ENCODE assay signal across 13 cellular contexts in the genomic region with DNA sequence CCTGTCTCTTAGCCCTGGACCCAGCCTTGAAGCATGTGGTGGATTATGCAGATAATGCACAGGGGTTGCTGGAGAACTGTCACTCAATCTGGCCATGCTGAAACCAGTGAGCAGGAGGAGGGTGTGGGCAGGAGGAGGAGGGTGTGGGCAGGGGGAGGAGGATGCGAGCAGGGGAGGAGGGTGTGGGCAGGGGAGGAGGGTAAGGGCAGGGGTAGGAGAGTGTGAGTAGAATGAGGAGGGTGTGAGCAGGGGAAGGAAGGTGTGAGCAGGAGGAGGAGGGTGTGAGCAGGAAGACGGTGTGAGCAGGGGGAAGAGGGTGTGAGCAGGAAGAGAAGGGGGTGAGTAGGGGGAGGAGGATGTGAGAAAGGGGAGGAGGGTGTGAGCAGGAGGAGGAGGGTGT. TPM values are rescaled to one million over a fixed set of nuclear protein-coding genes. Genes with fewer than 3 reads are reported as not detected.
DNase-seq lines count a peak whose midpoint lies in the region; ATAC-seq and TF ChIP-seq lines count a peak whose summit lies in the region.
"Had no signal": no experiment of that assay in that cellular context is flagged by ENCODE, and none has a peak within 500 bp of the region (broad histone marks: within the 10 kb centered on the region; RNA-seq: fewer than 3 reads in every experiment).

No MANE protein-coding gene starts in this region.

- no peak for ATAC-seq in IMR-90 (ENCODE audit: low read depth)
- no peak for ATAC-seq in effector memory CD8-positive, alpha-beta T cell (replicated peaks)
- no peak for ATAC-seq in HG02759 (IDR thresholded peaks at IDR 0.05; ENCODE audit: unreplicated experiment)
- no peak for ATAC-seq in foreskin keratinocyte

- WGBS in IMR-90 (ENCODE audit: extremely low coverage in 2 of 2, insufficient read length in 1 of 2), 2 experiments: 73% methylated on average over 1 of the region's 2 CpGs; no CpG with 5 or more reads in 1 of the 2 experiments

- H3K23ac ChIP-seq in IMR-90 (ENCODE audit: low read depth, low read length): no peak overlapping the region

- peak overlapping the region; percentile 65 for H3K27ac Mint-ChIP-seq in activated naive CD4-positive, alpha-beta T cell treated with anti-CD3 and anti-CD28 coated beads, Interleukin-2, amount 10 ng/mL, durations not matched to agents 7 days and 5 days
- peak overlapping the region; percentile 86 to 89 for H3K27ac Mint-ChIP-seq in effector memory CD8-positive, alpha-beta T cell
- H3K27ac Mint-ChIP-seq: activated naive CD8-positive, alpha-beta T cell had no signal

- no peak overlapping the region for H3K4me2 ChIP-seq in IMR-90 (ENCODE audit: low read depth, low read length)

- H4K5ac ChIP-seq in IMR-90 (ENCODE audit: low read depth, low read length): no peak overlapping the region

- no peak for TF ChIP-seq POLR2A in IMR-90 (IDR thresholded peaks at IDR 0.05; ENCODE audit: low read depth, low read length)

- peaks cover 2% of the 10 kb centered on the region for H3K4me1 Mint-ChIP-seq in activated naive CD4-positive, alpha-beta T cell treated with anti-CD3 and anti-CD28 coated beads, Interleukin-2, amount 10 ng/mL, durations not matched to agents 7 days and 5 days
- peaks cover 0 to 4% of the 10 kb centered on the region in 2 donors for H3K4me1 Mint-ChIP-seq in effector memory CD8-positive, alpha-beta T cell (ENCODE audit: low read depth in 2 of 2)

- TF ChIP-seq RAD21 in IMR-90 (IDR thresholded peaks at IDR 0.05; ENCODE audit: low read length): no peak

- H4K20me1 ChIP-seq in IMR-90 (ENCODE audit: insufficient read depth, low read length): no peaks in the 10 kb centered on the region

- H3K18ac ChIP-seq in IMR-90 (ENCODE audit: low read depth, low read length): no peak overlapping the region

- H4K8ac ChIP-seq in IMR-90 (ENCODE audit: low read depth in 2 of 2, low read length in 2 of 2): no peak overlapping the region

- H2BK15ac ChIP-seq in IMR-90 (ENCODE audit: low read depth, low read length): no peak overlapping the region

- H3K79me1 ChIP-seq in IMR-90 (ENCODE audit: low read depth in 1 of 2, low read length in 2 of 2): no peaks in the 10 kb centered on the region

- no peak overlapping the region for H2AK9ac ChIP-seq in IMR-90 (replicated peaks; ENCODE audit: low read depth, low read length, poor library complexity)

- no peak overlapping the region for H3K14ac ChIP-seq in IMR-90 (replicated peaks; ENCODE audit: low read depth, low read length)

- H3K27me3 Mint-ChIP-seq in activated naive CD4-positive, alpha-beta T cell treated with anti-CD3 and anti-CD28 coated beads, Interleukin-2, amount 10 ng/mL, durations not matched to agents 7 days and 5 days: peaks cover 52% of the 10 kb centered on the region
- H3K27me3 Mint-ChIP-seq in effector memory CD8-positive, alpha-beta T cell: peaks cover 9 to 22% of the 10 kb centered on the region in 2 donors

- H3K9ac ChIP-seq in IMR-90 (ENCODE audit: low read depth, low read length): no peak overlapping the region

- H3K4me1 ChIP-seq in IMR-90 (ENCODE audit: control insufficient read depth, insufficient read depth, low read length): 0 out of 2 replicates have a peak, but pooled peaks cover 1% of the 10 kb centered on the region
- H3K4me1 ChIP-seq in BE2C: no peaks in the 10 kb centered on the region
- peaks cover 5% of the 10 kb centered on the region for H3K4me1 ChIP-seq in foreskin keratinocyte

- H2AK5ac ChIP-seq in IMR-90 (ENCODE audit: low read depth, low read length): peak overlapping the region; percentile 24; the same call in 1 of the 2 replicates

- H3K27ac ChIP-seq in IMR-90 (ENCODE audit: insufficient read depth, low read length) (no peak overlapping the region), foreskin keratinocyte (no peak overlapping the region)
- H3K27ac ChIP-seq: skin epidermis, vagina had no signal

- H2AFZ ChIP-seq in IMR-90 (replicated peaks; ENCODE audit: low read length, poor library complexity): no peak overlapping the region

- no peak overlapping the region for H3K4me3 Mint-ChIP-seq in activated naive CD4-positive, alpha-beta T cell treated with anti-CD3 and anti-CD28 coated beads, Interleukin-2, amount 10 ng/mL, durations not matched to agents 7 days and 5 days
- no peak overlapping the region for H3K4me3 Mint-ChIP-seq in effector memory CD8-positive, alpha-beta T cell
- H3K4me3 Mint-ChIP-seq: activated naive CD8-positive, alpha-beta T cell had no signal

- no peak overlapping the region for H2BK20ac ChIP-seq in IMR-90 (ENCODE audit: low read depth, low read length)

- H3K36me3 ChIP-seq in IMR-90 (ENCODE audit: control insufficient read depth, insufficient read depth, low read length) (no peaks in the 10 kb centered on the region), BE2C (no peaks in the 10 kb centered on the region)
- H3K36me3 ChIP-seq: vagina had no signal

- CTCF ChIA-PET in activated naive CD4-positive, alpha-beta T cell treated with anti-CD3 and anti-CD28 coated beads, Interleukin-2, amount 10 ng/mL, durations not matched to agents 7 days and 5 days (lab: Charles Lee): no interaction called here
- CTCF ChIA-PET in IMR-90 (lab: Yijun Ruan, JAX): no interaction called here

- no peak overlapping the region for H4K91ac ChIP-seq in IMR-90 (ENCODE audit: insufficient read depth, low read depth, low read length)

- no peak overlapping the region for H2BK120ac ChIP-seq in IMR-90 (ENCODE audit: low read depth, low read length)

- dilution Hi-C loops in IMR-90 (cut with HindIII; ENCODE audit: low sequenced_read_pairs, unreplicated experiment): no loop called here

- TF ChIP-seq CTCF in IMR-90 (conservative IDR thresholded peaks at IDR 0.05; ENCODE audit: low read depth, low read length) (no peak), BE2C (IDR thresholded peaks at IDR 0.05; ENCODE audit: low read depth, low read length) (no peak), foreskin keratinocyte (conservative IDR thresholded peaks at IDR 0.05) (no peak)

- POLR2A ChIA-PET in IMR-90 (lab: Charles Lee; ENCODE audit: unreplicated experiment): no interaction called here

- no peaks in the 10 kb centered on the region for H3K9me1 ChIP-seq in IMR-90 (ENCODE audit: insufficient read depth, low read length)

- H3K9me3 ChIP-seq in IMR-90 (ENCODE audit: control insufficient read depth, insufficient read depth, low read length): no peaks in the 10 kb centered on the region
- no peaks in the 10 kb centered on the region for H3K9me3 ChIP-seq in BE2C
- H3K9me3 ChIP-seq: vagina had no signal

- H3K9me3 Mint-ChIP-seq in activated naive CD4-positive, alpha-beta T cell treated with anti-CD3 and anti-CD28 coated beads, Interleukin-2, amount 10 ng/mL, durations not matched to agents 7 days and 5 days: no peaks in the 10 kb centered on the region
- H3K9me3 Mint-ChIP-seq in effector memory CD8-positive, alpha-beta T cell: no peaks in the 10 kb centered on the region

- H2BK5ac ChIP-seq in IMR-90 (ENCODE audit: low read depth, low read length, poor library complexity, severe bottlenecking): no peak overlapping the region

- H3K4me3 ChIP-seq in IMR-90 (ENCODE audit: insufficient read depth, low read depth, low read length): no peak overlapping the region
- no peak overlapping the region for H3K4me3 ChIP-seq in BE2C (ENCODE audit: low read depth, low read length)
- H3K4me3 ChIP-seq: skin epidermis, vagina had no signal

- no peak overlapping the region for H3K4ac ChIP-seq in IMR-90 (ENCODE audit: low read depth, low read length)

- H3K27me3 ChIP-seq in IMR-90 (ENCODE audit: control insufficient read depth, insufficient read depth, low read length): peaks cover 13% of the 10 kb centered on the region
- no peaks in the 10 kb centered on the region for H3K27me3 ChIP-seq in BE2C
- no peaks in the 10 kb centered on the region for H3K27me3 ChIP-seq in foreskin keratinocyte
- H3K27me3 ChIP-seq: vagina had no signal

- BruUV-seq in IMR-90 (replicated peaks; lab: Mats Ljungman, UMichigan): no TSS peak

- no peaks in the 10 kb centered on the region for H3K36me3 Mint-ChIP-seq in activated naive CD4-positive, alpha-beta T cell treated with anti-CD3 and anti-CD28 coated beads, Interleukin-2, amount 10 ng/mL, durations not matched to agents 7 days and 5 days
- no peaks in the 10 kb centered on the region for H3K36me3 Mint-ChIP-seq in effector memory CD8-positive, alpha-beta T cell (ENCODE audit: insufficient read depth)
- H3K36me3 Mint-ChIP-seq: activated naive CD8-positive, alpha-beta T cell had no signal

- in situ Hi-C loops in IMR-90 (cut with MboI; ENCODE audit: low sequenced_read_pairs): no loop called here

- no peak for DNase-seq in activated naive CD4-positive, alpha-beta T cell treated with anti-CD3 and anti-CD28 coated beads, Interleukin-2, amount 10 ng/mL, durations not matched to agents 7 days and 5 days
- DNase-seq in activated naive CD4-positive, alpha-beta T cell treated with anti-CD3 and anti-CD28 coated beads, Interleukin-2, amount 50 U/mL, for 16 hours: no peak
- DNase-seq in IMR-90 (no peak), ureter (ENCODE audit: low spot score) (peak; percentile 34), BE2C (no peak), foreskin keratinocyte (no peak)
- DNase-seq in effector memory CD8-positive, alpha-beta T cell: no peak
- DNase-seq: effector CD4-positive, alpha-beta T cell had no signal

- no peak overlapping the region for H3K56ac ChIP-seq in IMR-90 (ENCODE audit: extremely low read depth, insufficient read depth, low read length)

- intact Hi-C loops in IMR-90 (cut with micrococcal nuclease): loop anchor here (1.0 kb wide), 1 partner anchor 65 kb away; no protein-coding TSS in a partner anchor

TF ChIP-seq in IMR-90, 13 proteins besides CTCF, POLR2A, EP300 and RAD21 (continues in another document):
- no peak for TF ChIP-seq BHLHE40 (IDR thresholded peaks at IDR 0.05; ENCODE audit: low read depth, low read length)
- TF ChIP-seq CEBPB (IDR thresholded peaks at IDR 0.05; ENCODE audit: low read depth, low read length): no peak
- TF ChIP-seq RFX5 (IDR thresholded peaks at IDR 0.05; ENCODE audit: low read depth, low read length): no peak
- TF ChIP-seq, protein P1, sequence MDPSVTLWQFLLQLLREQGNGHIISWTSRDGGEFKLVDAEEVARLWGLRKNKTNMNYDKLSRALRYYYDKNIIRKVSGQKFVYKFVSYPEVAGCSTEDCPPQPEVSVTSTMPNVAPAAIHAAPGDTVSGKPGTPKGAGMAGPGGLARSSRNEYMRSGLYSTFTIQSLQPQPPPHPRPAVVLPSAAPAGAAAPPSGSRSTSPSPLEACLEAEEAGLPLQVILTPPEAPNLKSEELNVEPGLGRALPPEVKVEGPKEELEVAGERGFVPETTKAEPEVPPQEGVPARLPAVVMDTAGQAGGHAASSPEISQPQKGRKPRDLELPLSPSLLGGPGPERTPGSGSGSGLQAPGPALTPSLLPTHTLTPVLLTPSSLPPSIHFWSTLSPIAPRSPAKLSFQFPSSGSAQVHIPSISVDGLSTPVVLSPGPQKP (IDR thresholded peaks at IDR 0.05; ENCODE audit: borderline replicate concordance, low read depth, low read length): no peak

RNA-seq across cellular contexts. Expression of a gene that starts 18.8 kb away (rescaled TPM):
- 0.18 and 0.28 TPM in 2 replicates for total RNA-seq in IMR-90 (2012; rRNA removed)
- polyA plus RNA-seq in IMR-90 (2012; rRNA removed): 0.14 and 0.36 TPM in 2 replicates
- polyA plus RNA-seq in IMR-90 (2012; cell fraction: cytosol; rRNA removed): 0.11 and 0.74 TPM in 2 replicates
- 0.57 and 1.0 TPM in 2 replicates for polyA plus RNA-seq in IMR-90 (2012; cell fraction: nucleus; rRNA removed; ENCODE audit: low replicate concordance)
- not detected for total RNA-seq in ureter
- 0.71 TPM for polyA plus RNA-seq in BE2C (2012; ENCODE audit: insufficient read depth, insufficient read length, low read depth)
- total RNA-seq in foreskin keratinocyte: 0.46 and 1.5 TPM in 2 replicates
- 0.88 and 1.3 TPM in 2 replicates for polyA plus RNA-seq in foreskin keratinocyte
- total RNA-seq: osteocyte had no signal
